In genomic region chr3:183634707-183635106, GRCh38 we compare ENCODE assay signal across 8 cellular contexts. TPM values are rescaled to one million over a fixed set of nuclear protein-coding genes. Genes with fewer than 3 reads are reported as not detected.
DNase-seq lines count a peak whose midpoint lies in the region; ATAC-seq, FAIRE-seq and TF ChIP-seq lines count a peak whose summit lies in the region.

No MANE protein-coding gene starts in this region.

- no peak for TF ChIP-seq CTCF in 22Rv1 (IDR thresholded peaks at IDR 0.05)

- no peak for ATAC-seq in naive B cell (ENCODE audit: low read depth in 2 of 2)
- ATAC-seq in GM21360 (IDR thresholded peaks at IDR 0.05; ENCODE audit: unreplicated experiment): no peak
- no peak for ATAC-seq in HG03354 (IDR thresholded peaks at IDR 0.05; ENCODE audit: poor library complexity, severe bottlenecking, unreplicated experiment)

- no peak for DNase-seq in Jurkat, Clone E6-1 (ENCODE audit: low read depth, low spot score)
- DNase-seq in caudate nucleus (lab: John Stamatoyannopoulos, UW) (peak in 1 of 61 donors; percentile 6), naive B cell (no peak), urothelium cell line (ENCODE audit: low spot score) (no peak)
- no peak for DNase-seq in stimulated activated CD4-positive, alpha-beta T cell treated with anti-CD3 and anti-CD28 coated beads, Interleukin-1b, Interleukin-23, amount 100 ng/mL, for 48 hours

- FAIRE-seq in urothelium cell line (lab: Jason Lieb, UNC): no peak

- H3K27ac Mint-ChIP-seq in naive B cell: peak overlapping the region in 5 of 6 donors; percentile 93 to 99 (median 97)

- H3K36me3 Mint-ChIP-seq in naive B cell: no peaks in the 10 kb centered on the region

- peak overlapping the region; percentile 91 to 97 (median 97) for H3K4me3 Mint-ChIP-seq in naive B cell

- peaks cover 12 to 30% (median 23%) of the 10 kb centered on the region in 3 donors for H3K4me1 Mint-ChIP-seq in naive B cell

- H3K27me3 Mint-ChIP-seq in naive B cell: no peaks in the 10 kb centered on the region

- no peaks in the 10 kb centered on the region for H3K9me3 Mint-ChIP-seq in naive B cell

- H3K4me3 ChIP-seq in Jurkat, Clone E6-1 (ENCODE audit: low read length): peak overlapping the region; percentile 83

- H3K27ac ChIP-seq in 22Rv1: peak overlapping the region; percentile 80
- H3K27ac ChIP-seq in caudate nucleus (ENCODE audit: low read depth, low read length): peak overlapping the region; percentile 98

RNA-seq across cellular contexts. Expression of gene KLHL24, which starts 0.7 kb away (rescaled TPM):
- polyA plus RNA-seq in Jurkat, Clone E6-1 (2012; ENCODE audit: insufficient read depth, insufficient read length): 5.0 TPM
- 10 to 100 TPM; 46.7 to 84.9 (median 65.3) TPM for polyA plus RNA-seq in naive B cell (ENCODE audit: low read depth in 6 of 6)
